Comparison of ENCODE assay signal across 1 cellular context in genomic region chr11:72102946-72103753, GRCh38.
TF ChIP-seq lines count a peak whose summit lies in the region.

TSS of gene LAMTOR1 (minus strand) at chr11:72103297. CDS start at chr11:72103224, 73 bp downstream.

TF ChIP-seq in K562, 482 proteins besides CTCF, POLR2A, EP300 and RAD21 (continued from another document and continues in another):
- no peak for TF ChIP-seq MLX (CRISPR knock-in tag; conservative IDR thresholded peaks at IDR 0.05)
- peak; percentile 73 for TF ChIP-seq TAF1 (IDR thresholded peaks at IDR 0.05; ENCODE audit: control insufficient read depth, extremely low read depth, insufficient read depth, low read length, severe bottlenecking)
- TF ChIP-seq C11orf30 (IDR thresholded peaks at IDR 0.05; ENCODE audit: low read depth), result peak; percentile 79
- no peak for TF ChIP-seq PATZ1 (CRISPR knock-in tag; IDR thresholded peaks at IDR 0.05; ENCODE audit: borderline replicate concordance)
- TF ChIP-seq PTRF (tag; IDR thresholded peaks at IDR 0.05), result no peak
- no peak for TF ChIP-seq CBX8 (IDR thresholded peaks at IDR 0.05; ENCODE audit: borderline replicate concordance, extremely low read depth, low read depth, low read length, poor library complexity, severe bottlenecking)
- no peak for TF ChIP-seq NR0B1 (IDR thresholded peaks at IDR 0.05; ENCODE audit: partially characterized antibody)
- TF ChIP-seq HDGF (IDR thresholded peaks at IDR 0.05), result no peak
- no peak for TF ChIP-seq POLR3G (IDR thresholded peaks at IDR 0.05; ENCODE audit: extremely low read depth, insufficient read length, insufficient replicate concordance)
- TF ChIP-seq NRF1 (conservative IDR thresholded peaks at IDR 0.05 in 1 of 2, IDR thresholded peaks at IDR 0.05 in 1 of 2), result peak in 1 of 2 experiments; percentile 22; a peak in 1 of 4 replicates
- 0 out of 2 replicates have a peak, but pooled peaks have one; percentile 17 for TF ChIP-seq PRMT5 (CRISPR knock-in tag; IDR thresholded peaks at IDR 0.05)
- no peak for TF ChIP-seq HNRNPUL1 (IDR thresholded peaks at IDR 0.05; ENCODE audit: low read length)
- TF ChIP-seq NFYB (IDR thresholded peaks at IDR 0.05; ENCODE audit: extremely low read depth, insufficient read length), result peak; percentile 48
- TF ChIP-seq MAFG (tag; conservative IDR thresholded peaks at IDR 0.05), result no peak
- no peak for TF ChIP-seq ID3 (CRISPR knock-in tag; IDR thresholded peaks at IDR 0.05)
- TF ChIP-seq ID3 (tag; IDR thresholded peaks at IDR 0.05), result peak; percentile 16
- TF ChIP-seq SNIP1 (IDR thresholded peaks at IDR 0.05; ENCODE audit: low read depth), result no peak
- no peak for TF ChIP-seq HLTF (IDR thresholded peaks at IDR 0.05)
- TF ChIP-seq SP2 (IDR thresholded peaks at IDR 0.05; ENCODE audit: extremely low read depth, low read depth, low read length, poor library complexity, severe bottlenecking), result peak; percentile 21
- no peak; the same call in 1 of the 2 replicates for TF ChIP-seq ZZZ3 (IDR thresholded peaks at IDR 0.05)
- TF ChIP-seq ZBTB40 (IDR thresholded peaks at IDR 0.05), result peak; percentile 87
- no peak for TF ChIP-seq ZBTB40 (CRISPR knock-in tag; IDR thresholded peaks at IDR 0.05)
- no peak for TF ChIP-seq TEAD2 (tag; IDR thresholded peaks at IDR 0.05)
- TF ChIP-seq JUN (IDR thresholded peaks at IDR 0.05; ENCODE audit: borderline replicate concordance, low read depth, low read length), result 0 out of 2 replicates have a peak, but pooled peaks have one; percentile 16
- TF ChIP-seq JUN (CRISPR knock-in tag; IDR thresholded peaks at IDR 0.05; ENCODE audit: borderline replicate concordance), result no peak
- no peak for TF ChIP-seq SMAD2 (IDR thresholded peaks at IDR 0.05; ENCODE audit: low read depth, low read length)
- TF ChIP-seq ZBTB33 (CRISPR knock-in tag; IDR thresholded peaks at IDR 0.05), result peak; percentile 60
- 0 out of 2 replicates have a peak, but pooled peaks have one; percentile 36 for TF ChIP-seq HSF4 (CRISPR knock-in tag; IDR thresholded peaks at IDR 0.05; ENCODE audit: borderline replicate concordance)
- no peak for TF ChIP-seq ZNF121 (CRISPR knock-in tag; conservative IDR thresholded peaks at IDR 0.05)
- 0 out of 2 replicates have a peak, but pooled peaks have one; percentile 57 for TF ChIP-seq CREB5 (CRISPR knock-in tag; IDR thresholded peaks at IDR 0.05)
- TF ChIP-seq NCOA2 (IDR thresholded peaks at IDR 0.05; ENCODE audit: partially characterized antibody in 2 of 2), result no peak
- TF ChIP-seq ZNF644 (tag; IDR thresholded peaks at IDR 0.05; ENCODE audit: low read depth), result peak; percentile 19; the same call in 1 of the 2 replicates
- TF ChIP-seq NR2C1 (IDR thresholded peaks at IDR 0.05), result peak; percentile 76
- 0 out of 2 replicates have a peak, but pooled peaks have one; percentile 39 for TF ChIP-seq NR2C1 (tag; IDR thresholded peaks at IDR 0.05)
- 0 out of 2 replicates have a peak, but pooled peaks have one; percentile 46 for TF ChIP-seq SLC30A9 (CRISPR knock-in tag; IDR thresholded peaks at IDR 0.05)
- TF ChIP-seq ESRRA (IDR thresholded peaks at IDR 0.05; ENCODE audit: borderline replicate concordance, low read depth), result peak; percentile 67; the same call in 1 of the 2 replicates
- peak; percentile 98 for TF ChIP-seq USF1 (CRISPR knock-in tag; IDR thresholded peaks at IDR 0.05)
- no peak for TF ChIP-seq TSC22D4 (tag; IDR thresholded peaks at IDR 0.05)
- no peak for TF ChIP-seq ARID3B (CRISPR knock-in tag; IDR thresholded peaks at IDR 0.05; ENCODE audit: borderline replicate concordance)
- peak; percentile 25; the same call in 1 of the 2 replicates for TF ChIP-seq ZNF764 (CRISPR knock-in tag; IDR thresholded peaks at IDR 0.05; ENCODE audit: low read depth)
- TF ChIP-seq DDX20 (tag; IDR thresholded peaks at IDR 0.05; ENCODE audit: low read depth), result no peak
